In the genomic region with DNA sequence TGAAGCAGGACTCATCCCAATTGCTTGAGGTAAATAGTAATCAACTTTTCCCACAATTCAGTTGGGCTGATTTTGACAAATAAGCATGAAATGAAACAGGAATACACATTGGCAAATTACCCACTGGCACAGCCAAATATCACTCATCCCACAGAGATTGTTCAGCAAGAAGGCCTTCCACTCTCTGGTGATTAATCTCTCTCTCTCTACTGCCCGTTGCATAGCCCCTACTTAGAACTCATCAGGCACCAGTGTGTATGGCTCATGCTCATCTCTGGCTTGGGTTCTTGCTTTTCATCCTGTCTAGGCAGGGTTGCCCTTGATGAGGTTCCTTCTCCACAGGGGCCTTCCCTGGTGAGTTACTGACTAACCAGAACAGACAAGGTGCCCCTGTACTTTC, we compare ENCODE assay signal across 7 cellular contexts. TPM values are rescaled to one million over a fixed set of nuclear protein-coding genes. Genes with fewer than 3 reads are reported as not detected.
DNase-seq lines count a peak whose midpoint lies in the region; ATAC-seq, FAIRE-seq and TF ChIP-seq lines count a peak whose summit lies in the region.

No MANE protein-coding gene starts in this region.

- DNase-seq in HCEC 1CT (peak; percentile 4), WTC11 (ENCODE audit: low spot score) (no peak), glutamatergic neuron (no peak), KG1 (lab: John Stamatoyannopoulos, UW) (no peak), GM12892 (ENCODE audit: insufficient read length) (no peak)

- H3K36me3 Mint-ChIP-seq in WTC11 = peaks cover 12% of the 10 kb centered on the region
- H3K36me3 Mint-ChIP-seq in glutamatergic neuron (ENCODE audit: unreplicated experiment) = no peaks in the 10 kb centered on the region

- H3K27me3 Mint-ChIP-seq in WTC11 (ENCODE audit: low read depth) = no peaks in the 10 kb centered on the region
- peaks cover 10% of the 10 kb centered on the region for H3K27me3 Mint-ChIP-seq in glutamatergic neuron (ENCODE audit: unreplicated experiment)

- ATAC-seq in WTC11 (no peak), GM18909 (IDR thresholded peaks at IDR 0.05; ENCODE audit: poor library complexity, unreplicated experiment) (no peak)

- H3K9me3 Mint-ChIP-seq in WTC11 (peaks cover 10% of the 10 kb centered on the region), glutamatergic neuron (ENCODE audit: unreplicated experiment) (peaks cover 16% of the 10 kb centered on the region)

- H3K4me1 Mint-ChIP-seq in WTC11 (peaks cover 12% of the 10 kb centered on the region), glutamatergic neuron (ENCODE audit: low read depth, unreplicated experiment) (peaks cover 10% of the 10 kb centered on the region)

- TF ChIP-seq POLR2A in GM12892 (IDR thresholded peaks at IDR 0.05; ENCODE audit: low read depth, low read length) = no peak

- H3K4me3 ChIP-seq in skin epidermis = peak overlapping the region in 4 of 7 experiments; percentile 65 to 87 (median 70)

- no peak for FAIRE-seq in GM12892 (lab: Jason Lieb, UNC)

- TF ChIP-seq CTCF in WTC11 (IDR thresholded peaks at IDR 0.05) (no peak), glutamatergic neuron (IDR thresholded peaks at IDR 0.05; ENCODE audit: partially characterized antibody, unreplicated experiment) (no peak)

- H3K27ac ChIP-seq in skin epidermis = peak overlapping the region in 6 of 21 experiments; percentile 69 to 94 (median 88)

- CTCF ChIA-PET in WTC11 (lab: Charles Lee) = no interaction called here

- POLR2A ChIA-PET in WTC11 (lab: Charles Lee) = no interaction called here

- H3K4me3 Mint-ChIP-seq in WTC11 (peak overlapping the region; percentile 98), glutamatergic neuron (ENCODE audit: unreplicated experiment) (peak overlapping the region; percentile 100)

- H3K27ac Mint-ChIP-seq in WTC11 = peak overlapping the region; percentile 100
- peak overlapping the region; percentile 99 for H3K27ac Mint-ChIP-seq in glutamatergic neuron (ENCODE audit: unreplicated experiment)

TF ChIP-seq in WTC11, 78 proteins besides CTCF, POLR2A, EP300 and RAD21 (continues in another document):
- TF ChIP-seq RORB (CRISPR knock-in tag; IDR thresholded peaks at IDR 0.05) = no peak
- TF ChIP-seq, protein P1, sequence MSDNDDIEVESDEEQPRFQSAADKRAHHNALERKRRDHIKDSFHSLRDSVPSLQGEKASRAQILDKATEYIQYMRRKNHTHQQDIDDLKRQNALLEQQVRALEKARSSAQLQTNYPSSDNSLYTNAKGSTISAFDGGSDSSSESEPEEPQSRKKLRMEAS (CRISPR knock-in tag; IDR thresholded peaks at IDR 0.05) = no peak
- TF ChIP-seq, protein P2, sequence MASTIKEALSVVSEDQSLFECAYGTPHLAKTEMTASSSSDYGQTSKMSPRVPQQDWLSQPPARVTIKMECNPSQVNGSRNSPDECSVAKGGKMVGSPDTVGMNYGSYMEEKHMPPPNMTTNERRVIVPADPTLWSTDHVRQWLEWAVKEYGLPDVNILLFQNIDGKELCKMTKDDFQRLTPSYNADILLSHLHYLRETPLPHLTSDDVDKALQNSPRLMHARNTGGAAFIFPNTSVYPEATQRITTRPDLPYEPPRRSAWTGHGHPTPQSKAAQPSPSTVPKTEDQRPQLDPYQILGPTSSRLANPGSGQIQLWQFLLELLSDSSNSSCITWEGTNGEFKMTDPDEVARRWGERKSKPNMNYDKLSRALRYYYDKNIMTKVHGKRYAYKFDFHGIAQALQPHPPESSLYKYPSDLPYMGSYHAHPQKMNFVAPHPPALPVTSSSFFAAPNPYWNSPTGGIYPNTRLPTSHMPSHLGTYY (CRISPR knock-in tag; IDR thresholded peaks at IDR 0.05) = no peak
- TF ChIP-seq, protein P3, sequence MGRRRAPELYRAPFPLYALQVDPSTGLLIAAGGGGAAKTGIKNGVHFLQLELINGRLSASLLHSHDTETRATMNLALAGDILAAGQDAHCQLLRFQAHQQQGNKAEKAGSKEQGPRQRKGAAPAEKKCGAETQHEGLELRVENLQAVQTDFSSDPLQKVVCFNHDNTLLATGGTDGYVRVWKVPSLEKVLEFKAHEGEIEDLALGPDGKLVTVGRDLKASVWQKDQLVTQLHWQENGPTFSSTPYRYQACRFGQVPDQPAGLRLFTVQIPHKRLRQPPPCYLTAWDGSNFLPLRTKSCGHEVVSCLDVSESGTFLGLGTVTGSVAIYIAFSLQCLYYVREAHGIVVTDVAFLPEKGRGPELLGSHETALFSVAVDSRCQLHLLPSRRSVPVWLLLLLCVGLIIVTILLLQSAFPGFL (CRISPR knock-in tag; IDR thresholded peaks at IDR 0.05; ENCODE audit: borderline replicate concordance) = no peak
- no peak for TF ChIP-seq ZMAT4 (CRISPR knock-in tag; IDR thresholded peaks at IDR 0.05)
- TF ChIP-seq FOXP4 (CRISPR knock-in tag; IDR thresholded peaks at IDR 0.05) = no peak
- no peak for TF ChIP-seq ATF1 (CRISPR knock-in tag; IDR thresholded peaks at IDR 0.05)
- no peak for TF ChIP-seq PRRX2 (CRISPR knock-in tag; IDR thresholded peaks at IDR 0.05)
- no peak for TF ChIP-seq GRHL2 (CRISPR knock-in tag; IDR thresholded peaks at IDR 0.05; ENCODE audit: insufficient replicate concordance, severe bottlenecking)
- TF ChIP-seq SOX15 (CRISPR knock-in tag; IDR thresholded peaks at IDR 0.05) = no peak
- no peak for TF ChIP-seq ZNF396 (CRISPR knock-in tag; IDR thresholded peaks at IDR 0.05; ENCODE audit: borderline replicate concordance)
- TF ChIP-seq ZBTB43 (CRISPR knock-in tag; IDR thresholded peaks at IDR 0.05) = no peak
- TF ChIP-seq, protein P4, sequence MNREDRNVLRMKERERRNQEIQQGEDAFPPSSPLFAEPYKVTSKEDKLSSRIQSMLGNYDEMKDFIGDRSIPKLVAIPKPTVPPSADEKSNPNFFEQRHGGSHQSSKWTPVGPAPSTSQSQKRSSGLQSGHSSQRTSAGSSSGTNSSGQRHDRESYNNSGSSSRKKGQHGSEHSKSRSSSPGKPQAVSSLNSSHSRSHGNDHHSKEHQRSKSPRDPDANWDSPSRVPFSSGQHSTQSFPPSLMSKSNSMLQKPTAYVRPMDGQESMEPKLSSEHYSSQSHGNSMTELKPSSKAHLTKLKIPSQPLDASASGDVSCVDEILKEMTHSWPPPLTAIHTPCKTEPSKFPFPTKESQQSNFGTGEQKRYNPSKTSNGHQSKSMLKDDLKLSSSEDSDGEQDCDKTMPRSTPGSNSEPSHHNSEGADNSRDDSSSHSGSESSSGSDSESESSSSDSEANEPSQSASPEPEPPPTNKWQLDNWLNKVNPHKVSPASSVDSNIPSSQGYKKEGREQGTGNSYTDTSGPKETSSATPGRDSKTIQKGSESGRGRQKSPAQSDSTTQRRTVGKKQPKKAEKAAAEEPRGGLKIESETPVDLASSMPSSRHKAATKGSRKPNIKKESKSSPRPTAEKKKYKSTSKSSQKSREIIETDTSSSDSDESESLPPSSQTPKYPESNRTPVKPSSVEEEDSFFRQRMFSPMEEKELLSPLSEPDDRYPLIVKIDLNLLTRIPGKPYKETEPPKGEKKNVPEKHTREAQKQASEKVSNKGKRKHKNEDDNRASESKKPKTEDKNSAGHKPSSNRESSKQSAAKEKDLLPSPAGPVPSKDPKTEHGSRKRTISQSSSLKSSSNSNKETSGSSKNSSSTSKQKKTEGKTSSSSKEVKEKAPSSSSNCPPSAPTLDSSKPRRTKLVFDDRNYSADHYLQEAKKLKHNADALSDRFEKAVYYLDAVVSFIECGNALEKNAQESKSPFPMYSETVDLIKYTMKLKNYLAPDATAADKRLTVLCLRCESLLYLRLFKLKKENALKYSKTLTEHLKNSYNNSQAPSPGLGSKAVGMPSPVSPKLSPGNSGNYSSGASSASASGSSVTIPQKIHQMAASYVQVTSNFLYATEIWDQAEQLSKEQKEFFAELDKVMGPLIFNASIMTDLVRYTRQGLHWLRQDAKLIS (CRISPR knock-in tag; IDR thresholded peaks at IDR 0.05; ENCODE audit: borderline replicate concordance) = no peak

RNA-seq across cellular contexts. Expression of gene BSDC1, which starts 1.1 kb away (rescaled TPM):
- total RNA-seq in WTC11 (2021) (42.4 to 44.3 TPM (median 43.6 TPM) in 3 replicates), glutamatergic neuron (ENCODE audit: unreplicated experiment) (161 TPM)
- 25.0 TPM for polyA plus RNA-seq in GM12892 (2012; ENCODE audit: missing spikeins)

RNA-seq across cellular contexts. Expression of gene TSSK3, which starts 30.8 kb away (rescaled TPM):
- 1.2 to 2.9 TPM (median 1.7 TPM) in 3 replicates for total RNA-seq in WTC11 (2021)
- 1.6 TPM for total RNA-seq in glutamatergic neuron (ENCODE audit: unreplicated experiment)
- 3.9 TPM for polyA plus RNA-seq in GM12892 (2012; ENCODE audit: missing spikeins)

RNA-seq across cellular contexts. Expression of gene FAM229A, which starts 30.9 kb away (rescaled TPM):
- total RNA-seq in WTC11 (2021) (6.7 to 10.4 TPM (median 9.4 TPM) in 3 replicates), glutamatergic neuron (ENCODE audit: unreplicated experiment) (21.8 TPM)
- polyA plus RNA-seq in GM12892 (2012; ENCODE audit: missing spikeins) = 1.1 TPM

RNA-seq across cellular contexts. Expression of gene MARCKSL1, which starts 57.1 kb away (rescaled TPM):
- 442 to 450 TPM (median 443 TPM) in 3 replicates for total RNA-seq in WTC11 (2021)
- 912 TPM for total RNA-seq in glutamatergic neuron (ENCODE audit: unreplicated experiment)
- polyA plus RNA-seq in GM12892 (2012; ENCODE audit: missing spikeins) = 101 TPM
